ENCODE assay signal across 13 cellular contexts in genomic region chr11:65880844-65881421, GRCh38. TPM values are rescaled to one million over a fixed set of nuclear protein-coding genes. Genes with fewer than 3 reads are reported as not detected.
DNase-seq lines count a peak whose midpoint lies in the region; ATAC-seq, FAIRE-seq and TF ChIP-seq lines count a peak whose summit lies in the region.
"Had no signal": no experiment of that assay in that cellular context is flagged by ENCODE, and none has a peak within 500 bp of the region (broad histone marks: within the 10 kb centered on the region; RNA-seq: fewer than 3 reads in every experiment).

No MANE protein-coding gene starts in this region.

- POLR2A ChIA-PET in PC-3 (lab: Charles Lee; ENCODE audit: unreplicated experiment), result no interaction called here

- H3K27ac Mint-ChIP-seq in activated naive CD4-positive, alpha-beta T cell treated with anti-CD3 and anti-CD28 coated beads, Interleukin-2, amount 10 ng/mL, durations not matched to agents 7 days and 5 days, result peak overlapping the region; percentile 85
- no peak overlapping the region for H3K27ac Mint-ChIP-seq in astrocyte (ENCODE audit: unreplicated experiment)
- peak overlapping the region; percentile 31 for H3K27ac Mint-ChIP-seq in stimulated activated memory B cell treated with anti-CD40 and anti-IgM and Interleukin-4, amounts not matched to agents 10 μg/mL and 1 μg/mL and 100 μg/mL, for 72 hours

- FAIRE-seq in astrocyte (lab: Jason Lieb, UNC), result no peak

- H3K27me3 ChIP-seq in PC-3 (ENCODE audit: low read length) (no peaks in the 10 kb centered on the region), astrocyte (ENCODE audit: insufficient read depth, low read length) (no peaks in the 10 kb centered on the region)
- H3K27me3 ChIP-seq: left lung had no signal

- no peaks in the 10 kb centered on the region for H3K9me3 Mint-ChIP-seq in activated naive CD4-positive, alpha-beta T cell treated with anti-CD3 and anti-CD28 coated beads, Interleukin-2, amount 10 ng/mL, durations not matched to agents 7 days and 5 days
- no peaks in the 10 kb centered on the region for H3K9me3 Mint-ChIP-seq in astrocyte (ENCODE audit: unreplicated experiment)
- H3K9me3 Mint-ChIP-seq in stimulated activated memory B cell treated with anti-CD40 and anti-IgM and Interleukin-4, amounts not matched to agents 10 μg/mL and 1 μg/mL and 100 μg/mL, for 72 hours, result no peaks in the 10 kb centered on the region

- H3K79me2 ChIP-seq in PC-3 (ENCODE audit: low read length) (peaks cover 13% of the 10 kb centered on the region; the same call in 1 of the 2 replicates), astrocyte (ENCODE audit: insufficient read depth, low read length) (peaks cover 13% of the 10 kb centered on the region)

- H3K27ac ChIP-seq in PC-3 (ENCODE audit: low read length), result no peak overlapping the region
- H3K27ac ChIP-seq in astrocyte (ENCODE audit: low read depth, low read length), result no peak overlapping the region
- H3K27ac ChIP-seq: left lung had no signal

- H3K9me2 ChIP-seq in PC-3 (replicated peaks; ENCODE audit: low read length), result no peaks in the 10 kb centered on the region

- peaks cover 19% of the 10 kb centered on the region for H3K36me3 Mint-ChIP-seq in activated naive CD4-positive, alpha-beta T cell treated with anti-CD3 and anti-CD28 coated beads, Interleukin-2, amount 10 ng/mL, durations not matched to agents 7 days and 5 days
- peaks cover 14% of the 10 kb centered on the region for H3K36me3 Mint-ChIP-seq in astrocyte (ENCODE audit: low read depth, unreplicated experiment)
- peaks cover 27% of the 10 kb centered on the region for H3K36me3 Mint-ChIP-seq in stimulated activated memory B cell treated with anti-CD40 and anti-IgM and Interleukin-4, amounts not matched to agents 10 μg/mL and 1 μg/mL and 100 μg/mL, for 72 hours

- H3F3A ChIP-seq in PC-3 (ENCODE audit: low read length, unreplicated experiment), result no peaks in the 10 kb centered on the region

- H3K27me3 Mint-ChIP-seq in activated naive CD4-positive, alpha-beta T cell treated with anti-CD3 and anti-CD28 coated beads, Interleukin-2, amount 10 ng/mL, durations not matched to agents 7 days and 5 days, result no peaks in the 10 kb centered on the region
- H3K27me3 Mint-ChIP-seq in astrocyte (ENCODE audit: low read depth, unreplicated experiment), result no peaks in the 10 kb centered on the region
- no peaks in the 10 kb centered on the region for H3K27me3 Mint-ChIP-seq in stimulated activated memory B cell treated with anti-CD40 and anti-IgM and Interleukin-4, amounts not matched to agents 10 μg/mL and 1 μg/mL and 100 μg/mL, for 72 hours

- no peaks in the 10 kb centered on the region for H3K9me3 ChIP-seq in PC-3 (ENCODE audit: low read length)
- no peaks in the 10 kb centered on the region for H3K9me3 ChIP-seq in astrocyte (ENCODE audit: insufficient read depth, low read depth, low read length)
- H3K9me3 ChIP-seq: left lung had no signal

- TF ChIP-seq CTCF in PC-3 (conservative IDR thresholded peaks at IDR 0.05; ENCODE audit: low read depth, low read length), result no peak
- TF ChIP-seq CTCF in astrocyte (IDR thresholded peaks at IDR 0.05; ENCODE audit: insufficient read depth, low read depth, low read length), result no peak

- BruUV-seq in PC-3 (replicated peaks; lab: Mats Ljungman, UMichigan), result no TSS peak

- H3K4me1 Mint-ChIP-seq in activated naive CD4-positive, alpha-beta T cell treated with anti-CD3 and anti-CD28 coated beads, Interleukin-2, amount 10 ng/mL, durations not matched to agents 7 days and 5 days, result peaks cover 63% of the 10 kb centered on the region
- peaks cover 4% of the 10 kb centered on the region for H3K4me1 Mint-ChIP-seq in astrocyte (ENCODE audit: low read depth, unreplicated experiment)
- H3K4me1 Mint-ChIP-seq in stimulated activated memory B cell treated with anti-CD40 and anti-IgM and Interleukin-4, amounts not matched to agents 10 μg/mL and 1 μg/mL and 100 μg/mL, for 72 hours, result peaks cover 26% of the 10 kb centered on the region

- H3K4me2 ChIP-seq in PC-3 (ENCODE audit: low read length) (no peak overlapping the region), astrocyte (ENCODE audit: low read length) (peak overlapping the region; percentile 39)

- H3K4me3 ChIP-seq in PC-3 (ENCODE audit: low read length) (no peak overlapping the region), astrocyte (ENCODE audit: insufficient read depth, low read depth, low read length) (no peak overlapping the region)

- DNase-seq in activated naive CD4-positive, alpha-beta T cell treated with anti-CD3 and anti-CD28 coated beads, Interleukin-2, amount 10 ng/mL, durations not matched to agents 7 days and 5 days, result no peak
- DNase-seq in activated naive CD4-positive, alpha-beta T cell treated with anti-CD3 and anti-CD28 coated beads, Interleukin-2, amount 50 U/mL, for 16 hours, result no peak
- no peak for DNase-seq in PC-3
- DNase-seq in astrocyte (ENCODE audit: low read depth), result no peak
- no peak for DNase-seq in activated gamma-delta T cell treated with Interleukin-2 at 50 U/mL for 16 hours
- DNase-seq: hypothalamus, NCI-H345, trophoblast cell had no signal

- no peaks in the 10 kb centered on the region for H3K4me1 ChIP-seq in PC-3 (ENCODE audit: insufficient read depth, low read length)
- H3K4me1 ChIP-seq in astrocyte (ENCODE audit: insufficient read depth, low read length), result peaks cover 16% of the 10 kb centered on the region

- CTCF ChIA-PET in activated naive CD4-positive, alpha-beta T cell treated with anti-CD3 and anti-CD28 coated beads, Interleukin-2, amount 10 ng/mL, durations not matched to agents 7 days and 5 days (lab: Charles Lee), result interaction anchor here (1.4 to 7.8 kb wide), 3 partner anchors 9 to 107 kb away, joined by 4 to 126 read pairs (median 7); partner anchors contain the start of genes CCDC85B and MUS81
- CTCF ChIA-PET in PC-3 (lab: Charles Lee), result interaction anchor here (0.6 kb wide), 1 partner anchor 34 kb away, joined by 3 read pairs; no protein-coding TSS in a partner anchor

- H3K36me3 ChIP-seq in PC-3 (ENCODE audit: low read depth, low read length) (peaks cover 28% of the 10 kb centered on the region; the same call in 1 of the 2 replicates), astrocyte (ENCODE audit: insufficient read depth, low read length) (peaks cover 14% of the 10 kb centered on the region)

- H4K20me1 ChIP-seq in PC-3 (ENCODE audit: low read length) (no peaks in the 10 kb centered on the region), astrocyte (ENCODE audit: insufficient read depth, low read length) (peaks cover 25% of the 10 kb centered on the region)

- ATAC-seq in PC-3 (peak; percentile 32), GM19452 (IDR thresholded peaks at IDR 0.05; ENCODE audit: unreplicated experiment) (no peak), HG02678 (IDR thresholded peaks at IDR 0.05; ENCODE audit: unreplicated experiment) (no peak)
- ATAC-seq in stimulated activated memory B cell treated with anti-CD40 and anti-IgM and Interleukin-4, amounts not matched to agents 10 μg/mL and 1 μg/mL and 100 μg/mL, for 72 hours, result no peak
- ATAC-seq: left lung had no signal

- peak overlapping the region; percentile 75 for H3K4me3 Mint-ChIP-seq in activated naive CD4-positive, alpha-beta T cell treated with anti-CD3 and anti-CD28 coated beads, Interleukin-2, amount 10 ng/mL, durations not matched to agents 7 days and 5 days
- H3K4me3 Mint-ChIP-seq in astrocyte (ENCODE audit: unreplicated experiment), result no peak overlapping the region
- no peak overlapping the region for H3K4me3 Mint-ChIP-seq in stimulated activated memory B cell treated with anti-CD40 and anti-IgM and Interleukin-4, amounts not matched to agents 10 μg/mL and 1 μg/mL and 100 μg/mL, for 72 hours

- H2AFZ ChIP-seq in PC-3 (ENCODE audit: low read length) (no peak overlapping the region), astrocyte (ENCODE audit: low read depth, low read length) (no peak overlapping the region)

- intact Hi-C loops in PC-3 (cut with micrococcal nuclease), result no loop called here

- no peak overlapping the region for H3K9ac ChIP-seq in PC-3 (ENCODE audit: low read length)
- H3K9ac ChIP-seq in astrocyte (ENCODE audit: low read length), result no peak overlapping the region

RNA-seq across cellular contexts. Expression of gene CTSW, which starts 1.3 kb away (rescaled TPM):
- total RNA-seq in PC-3 (2014; rRNA removed), result 0.11 TPM in 1 of 2 replicates, not detected in the other
- not detected in 2 replicates for total RNA-seq in astrocyte
- total RNA-seq: renal cortical epithelial cell had no signal

RNA-seq across cellular contexts. Expression of gene FIBP, which starts 7.3 kb away (rescaled TPM):
- total RNA-seq in PC-3 (2014; rRNA removed) (221 TPM in 2 replicates), astrocyte (67.4 and 68.7 TPM in 2 replicates)

RNA-seq across cellular contexts. Expression of gene EFEMP2, which starts 8.3 kb away (rescaled TPM):
- total RNA-seq in PC-3 (2014; rRNA removed) (2.6 and 4.5 TPM in 2 replicates), astrocyte (97.3 and 119 TPM in 2 replicates)

RNA-seq across cellular contexts. Expression of gene CCDC85B, which starts 9.5 kb away (rescaled TPM):
- total RNA-seq in PC-3 (2014; rRNA removed), result 207 and 280 TPM in 2 replicates
- total RNA-seq in astrocyte, result 29.9 and 31.4 TPM in 2 replicates

RNA-seq across cellular contexts. Expression of gene FOSL1, which starts 19.3 kb away (rescaled TPM):
- total RNA-seq in PC-3 (2014; rRNA removed) (656 and 851 TPM in 2 replicates), astrocyte (24.5 and 37.9 TPM in 2 replicates)

Comparison
In these comparisons a context has a peak if more than half of its experiments do, and no peak if none do; other contexts are left out.
1. RNA of gene EFEMP2, which starts 8.3 kb away (total RNA-seq): 97.3 to 119 TPM in astrocyte; 2.6 to 4.5 TPM in PC-3; every median in the first group is over 10 times any median in the second.